Comparison of ENCODE assay signal across 9 cellular contexts in the genomic region with DNA sequence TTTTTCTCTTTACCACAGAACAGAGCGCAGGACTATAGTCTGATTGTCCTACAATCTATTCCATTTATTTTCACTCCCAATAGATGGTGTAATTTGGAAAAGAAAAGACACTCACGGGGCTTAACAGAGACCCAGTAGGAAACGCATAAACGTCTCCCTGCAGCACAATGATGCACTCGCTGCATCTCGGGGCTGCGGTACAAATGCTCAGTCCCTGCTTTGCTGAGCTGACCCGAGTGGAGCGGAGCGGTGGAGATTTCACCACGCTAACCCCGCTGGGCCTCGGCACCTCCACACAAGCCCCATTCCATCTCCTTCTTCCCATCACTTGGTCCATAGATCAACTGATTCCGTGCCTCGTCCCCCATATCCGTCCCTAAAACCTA. TPM values are rescaled to one million over a fixed set of nuclear protein-coding genes. Genes with fewer than 3 reads are reported as not detected.
DNase-seq lines count a peak whose midpoint lies in the region; ATAC-seq, FAIRE-seq and TF ChIP-seq lines count a peak whose summit lies in the region.
"Had no signal": no experiment of that assay in that cellular context is flagged by ENCODE, and none has a peak within 500 bp of the region (broad histone marks: within the 10 kb centered on the region; RNA-seq: fewer than 3 reads in every experiment).

No MANE protein-coding gene starts in this region.

- H3K27me3 Mint-ChIP-seq in memory B cell, result peaks cover 26% of the 10 kb centered on the region

- no peaks in the 10 kb centered on the region for H3K36me3 ChIP-seq in cardiac muscle cell
- H3K36me3 ChIP-seq in bronchial epithelial cell (ENCODE audit: control insufficient read depth, insufficient read depth, low read length), result no peaks in the 10 kb centered on the region
- H3K36me3 ChIP-seq in upper lobe of left lung, result no peaks in the 10 kb centered on the region

- peak overlapping the region; percentile 87 for H3K4me3 Mint-ChIP-seq in memory B cell

- no peaks in the 10 kb centered on the region for H3K9me3 ChIP-seq in cardiac muscle cell (ENCODE audit: low read depth)
- H3K9me3 ChIP-seq in upper lobe of left lung, result no peaks in the 10 kb centered on the region

- peak overlapping the region; percentile 73 for H3K4me3 ChIP-seq in cardiac muscle cell
- peak overlapping the region; percentile 73 for H3K4me3 ChIP-seq in bronchial epithelial cell (ENCODE audit: low read depth, low read length)
- peak overlapping the region in 3 of 4 donors; percentile 57 to 80 (median 57) for H3K4me3 ChIP-seq in upper lobe of left lung

- H3K9me3 Mint-ChIP-seq in memory B cell, result no peaks in the 10 kb centered on the region

- H3K27me3 ChIP-seq in cardiac muscle cell (peaks cover 34% of the 10 kb centered on the region), bronchial epithelial cell (ENCODE audit: control insufficient read depth, insufficient read depth, low read length) (no peaks in the 10 kb centered on the region), upper lobe of left lung (peaks cover 0 to 3% (median 0%) of the 10 kb centered on the region in 4 donors)

- no peaks in the 10 kb centered on the region for H3K36me3 Mint-ChIP-seq in memory B cell

- no peak for TF ChIP-seq EP300 in upper lobe of left lung (IDR thresholded peaks at IDR 0.05)

- TF ChIP-seq POLR2A in upper lobe of left lung (IDR thresholded peaks at IDR 0.05), result no peak

- H3K4me1 Mint-ChIP-seq in memory B cell, result peaks cover 23% of the 10 kb centered on the region

- no peaks in the 10 kb centered on the region for H3K4me1 ChIP-seq in cardiac muscle cell (ENCODE audit: low read depth)
- peaks cover 10 to 24% (median 16%) of the 10 kb centered on the region in 4 donors for H3K4me1 ChIP-seq in upper lobe of left lung

- no peak overlapping the region for H3K27ac ChIP-seq in cardiac muscle cell
- H3K27ac ChIP-seq in upper lobe of left lung, result no peak overlapping the region
- H3K27ac ChIP-seq: HL-60 had no signal

- TF ChIP-seq CTCF in cardiac muscle cell (IDR thresholded peaks at IDR 0.05; ENCODE audit: low read depth, low read length) (no peak), bronchial epithelial cell (IDR thresholded peaks at IDR 0.05; ENCODE audit: insufficient read depth, low read length, severe bottlenecking) (no peak), upper lobe of left lung (IDR thresholded peaks at IDR 0.05) (no peak)

- H3K27ac Mint-ChIP-seq in memory B cell, result no peak overlapping the region

- DNase-seq in cardiac muscle cell (ENCODE audit: low read depth in 1 of 2, low spot score in 1 of 2) (peak in 1 of 2 donors; percentile 13), left ventricle myocardium superior (no peak), bronchial epithelial cell (ENCODE audit: low read depth) (no peak), memory B cell (ENCODE audit: low spot score in 2 of 2) (no peak), upper lobe of left lung (no peak)

- FAIRE-seq in bronchial epithelial cell (lab: Jason Lieb, UNC), result no peak

- ATAC-seq in left ventricle myocardium superior, result no peak
- no peak for ATAC-seq in memory B cell (ENCODE audit: low read depth)
- ATAC-seq in upper lobe of left lung (ENCODE audit: low FRiP score in 2 of 2), result no peak
- no peak for ATAC-seq in GM18907 (IDR thresholded peaks at IDR 0.05; ENCODE audit: unreplicated experiment)
- no peak for ATAC-seq in GM19455 (IDR thresholded peaks at IDR 0.05; ENCODE audit: unreplicated experiment)
- ATAC-seq in HG03196 (IDR thresholded peaks at IDR 0.05; ENCODE audit: unreplicated experiment), result no peak

- 38 to 49% methylated on average over 16 of the region's 16 CpGs for WGBS in upper lobe of left lung, 2 donors

- intact Hi-C loops in left ventricle myocardium superior (cut with micrococcal nuclease), result no loop called here

RNA-seq across cellular contexts. Expression of a gene that starts 1.5 kb away (rescaled TPM):
- total RNA-seq in cardiac muscle cell (33.4 and 54.9 TPM in 2 replicates), left ventricle myocardium superior (49.9 TPM), bronchial epithelial cell (111 and 112 TPM in 2 replicates), upper lobe of left lung (10 to 100 TPM; 12.8 to 35.3 (median 19.8) TPM)
- 51.6 and 73.9 TPM in 2 replicates for polyA plus RNA-seq in cardiac muscle cell
